1 cellular context compared by ENCODE assay signal in genomic region chr9:137245450-137246421, GRCh38.
TF ChIP-seq lines count a peak whose summit lies in the region.

No MANE protein-coding gene starts in this region.

TF ChIP-seq in H1, 55 proteins besides CTCF, POLR2A, EP300 and RAD21:
- TF ChIP-seq GTF2F1 (IDR thresholded peaks at IDR 0.05; ENCODE audit: borderline replicate concordance, low read depth, low read length) (no peak), FOSL1 (IDR thresholded peaks at IDR 0.05; ENCODE audit: insufficient read depth, low read depth, low read length) (no peak), PHF8 (conservative IDR thresholded peaks at IDR 0.05; ENCODE audit: low read depth, low read length) (no peak), CREB1 (IDR thresholded peaks at IDR 0.05) (no peak), POLR2AphosphoS5 (IDR thresholded peaks at IDR 0.05; ENCODE audit: low read depth, low read length) (no peak), TAF7 (optimal IDR thresholded peaks at IDR 0.05; ENCODE audit: borderline replicate concordance, low read depth, low read length) (no peak), CHD7 (IDR thresholded peaks at IDR 0.05; ENCODE audit: insufficient replicate concordance, low read length) (no peak), BACH1 (IDR thresholded peaks at IDR 0.05; ENCODE audit: low read length) (no peak), NANOG (IDR thresholded peaks at IDR 0.05; ENCODE audit: insufficient read depth, low read depth, low read length, poor library complexity, severe bottlenecking) (no peak)
